16 cellular contexts compared by ENCODE assay signal in the genomic region with DNA sequence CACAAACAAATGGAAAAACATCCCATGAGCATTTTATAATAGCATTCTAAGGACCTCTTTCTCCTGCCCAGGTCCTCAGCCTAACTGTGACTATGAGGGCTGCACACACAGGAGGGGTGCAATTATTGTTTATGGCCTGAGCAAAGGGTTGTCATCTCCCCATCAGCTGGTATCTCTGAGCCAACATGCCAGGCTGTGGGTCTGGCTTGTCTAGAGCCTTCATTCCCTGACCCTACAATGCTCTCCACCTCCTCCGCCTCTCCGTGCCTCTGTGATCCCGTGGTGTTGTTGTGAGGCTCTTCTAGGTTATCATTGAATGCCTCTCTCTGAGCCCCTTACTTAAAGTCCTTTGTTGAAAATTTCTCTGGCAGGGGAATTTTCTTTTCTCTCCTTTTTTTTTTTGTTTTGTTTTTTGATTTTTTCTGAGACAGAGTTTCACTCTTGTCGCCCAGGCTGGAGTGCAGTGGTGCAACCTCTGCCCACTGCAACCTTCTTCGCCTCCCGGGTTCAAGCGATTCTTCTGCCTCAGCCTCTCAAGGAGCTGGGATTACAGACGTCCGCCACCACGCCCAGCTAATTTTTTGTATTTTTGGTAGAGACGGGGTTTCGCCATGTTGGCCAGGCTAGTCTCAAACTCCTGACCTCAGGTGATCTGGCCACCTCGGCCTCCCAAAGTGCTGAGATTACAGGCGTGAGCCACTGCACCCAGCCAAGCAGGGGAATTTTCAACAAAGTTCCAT.
A peak's percentile ranks its signal among the peaks of the same experiment; 100 is the strongest.
DNase-seq lines count a peak whose midpoint lies in the region; ATAC-seq and TF ChIP-seq lines count a peak whose summit lies in the region.
"Had no signal": no experiment of that assay in that cellular context is flagged by ENCODE, and none has a peak within 500 bp of the region (broad histone marks: within the 10 kb centered on the region; RNA-seq: fewer than 3 reads in every experiment).

No MANE protein-coding gene starts in this region.

- H3K4me2 ChIP-seq in IMR-90 (ENCODE audit: low read depth, low read length) = no peak overlapping the region
- no peak overlapping the region for H3K4me2 ChIP-seq in GM23338
- H3K4me2 ChIP-seq: KMS-11 had no signal

- TF ChIP-seq RAD21 in IMR-90 (IDR thresholded peaks at IDR 0.05; ENCODE audit: low read length) = no peak

- peaks cover 11% of the 10 kb centered on the region; the same call in 1 of the 2 replicates for H4K20me1 ChIP-seq in IMR-90 (ENCODE audit: insufficient read depth, low read length)
- 0 out of 2 replicates have a peak, but pooled peaks cover 2% of the 10 kb centered on the region for H4K20me1 ChIP-seq in GM23338 (replicated peaks; ENCODE audit: insufficient read depth)

- no peaks in the 10 kb centered on the region for H3K27me3 ChIP-seq in IMR-90 (ENCODE audit: control insufficient read depth, insufficient read depth, low read length)
- H3K27me3 ChIP-seq in adrenal gland = no peaks in the 10 kb centered on the region
- H3K27me3 ChIP-seq in GM23338 (ENCODE audit: insufficient read depth) = no peaks in the 10 kb centered on the region
- H3K27me3 ChIP-seq: cardiac muscle cell, left lung, suprapubic skin had no signal

- H3K36me3 Mint-ChIP-seq in stimulated activated effector memory CD8-positive, alpha-beta T cell treated with anti-CD3 and anti-CD28 coated beads, Interleukin-12 subunit alpha, Interleukin-12 subunit beta, amount 100 ng/mL, for 72 hours = peaks cover 43% of the 10 kb centered on the region
- peaks cover 11% of the 10 kb centered on the region for H3K36me3 Mint-ChIP-seq in activated CD4-positive, alpha-beta T cell treated with anti-CD3 and anti-CD28 coated beads, Interleukin-2, amount 10 ng/mL, durations not matched to agents 7 days and 5 days (ENCODE audit: low read depth)
- H3K36me3 Mint-ChIP-seq in GM23338 (ENCODE audit: low read depth) = peaks cover 7% of the 10 kb centered on the region; the same call in 2 of the 3 replicates

- no peak overlapping the region for H2BK20ac ChIP-seq in IMR-90 (ENCODE audit: low read depth, low read length)

- in situ Hi-C loops in IMR-90 (cut with MboI; ENCODE audit: low sequenced_read_pairs) = no loop called here

- H2BK120ac ChIP-seq in IMR-90 (ENCODE audit: low read depth, low read length) = no peak overlapping the region

- 0 out of 2 replicates have a peak, but pooled peaks cover 8% of the 10 kb centered on the region for H3F3A ChIP-seq in GM23338 (replicated peaks; ENCODE audit: low read depth)

- H3K4me3 Mint-ChIP-seq in stimulated activated effector memory CD8-positive, alpha-beta T cell treated with anti-CD3 and anti-CD28 coated beads, Interleukin-12 subunit alpha, Interleukin-12 subunit beta, amount 100 ng/mL, for 72 hours = no peak overlapping the region
- H3K4me3 Mint-ChIP-seq in activated CD4-positive, alpha-beta T cell treated with anti-CD3 and anti-CD28 coated beads, Interleukin-2, amount 10 ng/mL, durations not matched to agents 7 days and 5 days = no peak overlapping the region
- H3K4me3 Mint-ChIP-seq in GM23338 = no peak overlapping the region
- H3K4me3 Mint-ChIP-seq: activated naive CD8-positive, alpha-beta T cell treated with anti-CD3 and anti-CD28 coated beads, Interleukin-2, amount 10 ng/mL, durations not matched to agents 7 days and 5 days; activated T-cell treated with anti-CD3 and anti-CD28 coated beads, Interleukin-2, amount 50 U/mL, for 72 hours; T-helper 2 cell treated with Interferon-gamma antibody and Interleukin-4, amounts not matched to agents 5 μg/mL and 100 μg/mL, for 36 hours had no signal

- H3K4me1 ChIP-seq in IMR-90 (ENCODE audit: control insufficient read depth, insufficient read depth, low read length) = peaks cover 24% of the 10 kb centered on the region
- peaks cover 0 to 32% of the 10 kb centered on the region in 2 donors for H3K4me1 ChIP-seq in adrenal gland (replicated peaks in 1 of 2)
- H3K4me1 ChIP-seq in GM23338 (ENCODE audit: insufficient read depth) = peaks cover 28% of the 10 kb centered on the region

- no peak overlapping the region for H2AK9ac ChIP-seq in IMR-90 (replicated peaks; ENCODE audit: low read depth, low read length, poor library complexity)

- WGBS in IMR-90 (ENCODE audit: extremely low coverage in 2 of 2, insufficient read length in 1 of 2), 2 experiments = 88% methylated on average over 6 of the region's 14 CpGs; no CpG with 5 or more reads in 1 of the 2 experiments
- 91 to 98% (median 94%) methylated on average over 14 of the region's 14 CpGs for WGBS in adrenal gland, 4 donors

- CTCF ChIA-PET in IMR-90 (lab: Yijun Ruan, JAX) = no interaction called here
- CTCF ChIA-PET in activated CD4-positive, alpha-beta T cell treated with anti-CD3 and anti-CD28 coated beads, Interleukin-2, amount 10 ng/mL, durations not matched to agents 7 days and 5 days (lab: Charles Lee) = interaction anchor here (0.7 to 1.0 kb wide), 2 partner anchors 11 to 31 kb away, joined by 3 to 4 read pairs; no protein-coding TSS in a partner anchor

- dilution Hi-C loops in IMR-90 (cut with HindIII; ENCODE audit: low sequenced_read_pairs, unreplicated experiment) = no loop called here

- BruUV-seq in IMR-90 (replicated peaks; lab: Mats Ljungman, UMichigan) = no TSS peak

- H4K5ac ChIP-seq in IMR-90 (ENCODE audit: low read depth, low read length) = no peak overlapping the region

- POLR2A ChIA-PET in IMR-90 (lab: Charles Lee; ENCODE audit: unreplicated experiment) = no interaction called here
- POLR2A ChIA-PET in activated CD4-positive, alpha-beta T cell treated with anti-CD3 and anti-CD28 coated beads, Interleukin-2, amount 10 ng/mL, durations not matched to agents 7 days and 5 days (lab: Charles Lee) = no interaction called here

- peak overlapping the region; percentile 64; the same call in 1 of the 2 replicates for H2AK5ac ChIP-seq in IMR-90 (ENCODE audit: low read depth, low read length)

- H3K79me2 ChIP-seq in GM23338 (replicated peaks; ENCODE audit: insufficient read depth) = no peaks in the 10 kb centered on the region

- H4K8ac ChIP-seq in IMR-90 (ENCODE audit: low read depth in 2 of 2, low read length in 2 of 2) = no peak overlapping the region

- H3K14ac ChIP-seq in IMR-90 (replicated peaks; ENCODE audit: low read depth, low read length) = 0 out of 2 replicates have a peak overlapping the region, but pooled peaks have one; percentile 68

- H3K56ac ChIP-seq in IMR-90 (ENCODE audit: extremely low read depth, insufficient read depth, low read length) = no peak overlapping the region

- no peak overlapping the region for H4K91ac ChIP-seq in IMR-90 (ENCODE audit: insufficient read depth, low read depth, low read length)

- H3K4ac ChIP-seq in IMR-90 (ENCODE audit: low read depth, low read length) = peak overlapping the region; percentile 31; the same call in 1 of the 2 replicates

- H2BK5ac ChIP-seq in IMR-90 (ENCODE audit: low read depth, low read length, poor library complexity, severe bottlenecking) = no peak overlapping the region

- peaks cover 93% of the 10 kb centered on the region for H3K4me1 Mint-ChIP-seq in stimulated activated effector memory CD8-positive, alpha-beta T cell treated with anti-CD3 and anti-CD28 coated beads, Interleukin-12 subunit alpha, Interleukin-12 subunit beta, amount 100 ng/mL, for 72 hours
- peaks cover 11% of the 10 kb centered on the region for H3K4me1 Mint-ChIP-seq in activated CD4-positive, alpha-beta T cell treated with anti-CD3 and anti-CD28 coated beads, Interleukin-2, amount 10 ng/mL, durations not matched to agents 7 days and 5 days
- H3K4me1 Mint-ChIP-seq in GM23338 = peaks cover 36% of the 10 kb centered on the region

- DNase-seq in IMR-90 = no peak
- peak in 4 of 7 donors; percentile 1 to 39 (median 12) for DNase-seq in adrenal gland
- DNase-seq in mesenteric fat pad (ENCODE audit: low spot score) = peak; percentile 35
- peak in 1 of 2 donors; percentile 40 for DNase-seq in stimulated activated effector memory CD8-positive, alpha-beta T cell treated with anti-CD3 and anti-CD28 coated beads, Interleukin-12 subunit alpha, Interleukin-12 subunit beta, amount 100 ng/mL, for 72 hours (ENCODE audit: low spot score in 2 of 2)
- DNase-seq in activated CD4-positive, alpha-beta T cell treated with anti-CD3 and anti-CD28 coated beads, Interleukin-2, amount 10 ng/mL, durations not matched to agents 7 days and 5 days = no peak
- DNase-seq in GM23338 (ENCODE audit: low spot score) = no peak
- DNase-seq in NCI-H1092 (lab: John Stamatoyannopoulos, UW) = no peak
- DNase-seq: C1 segment of cervical spinal cord, SHP77 had no signal

- intact Hi-C loops in IMR-90 (cut with micrococcal nuclease) (no loop called here), adrenal gland (cut with DNase I) (no loop called here)

- TF ChIP-seq POLR2A in IMR-90 (IDR thresholded peaks at IDR 0.05; ENCODE audit: low read depth, low read length) = no peak
- no peak for TF ChIP-seq POLR2A in adrenal gland (IDR thresholded peaks at IDR 0.05)

- H3K27ac Mint-ChIP-seq in stimulated activated effector memory CD8-positive, alpha-beta T cell treated with anti-CD3 and anti-CD28 coated beads, Interleukin-12 subunit alpha, Interleukin-12 subunit beta, amount 100 ng/mL, for 72 hours = peak overlapping the region; percentile 63
- no peak overlapping the region for H3K27ac Mint-ChIP-seq in activated CD4-positive, alpha-beta T cell treated with anti-CD3 and anti-CD28 coated beads, Interleukin-2, amount 10 ng/mL, durations not matched to agents 7 days and 5 days
- no peak overlapping the region for H3K27ac Mint-ChIP-seq in GM23338
- H3K27ac Mint-ChIP-seq: activated naive CD8-positive, alpha-beta T cell treated with anti-CD3 and anti-CD28 coated beads, Interleukin-2, amount 10 ng/mL, durations not matched to agents 7 days and 5 days; activated T-cell treated with anti-CD3 and anti-CD28 coated beads, Interleukin-2, amount 50 U/mL, for 72 hours; T-helper 2 cell treated with Interferon-gamma antibody and Interleukin-4, amounts not matched to agents 5 μg/mL and 100 μg/mL, for 36 hours had no signal

- no peak overlapping the region for H3K9ac ChIP-seq in IMR-90 (ENCODE audit: low read depth, low read length)
- H3K9ac ChIP-seq: KMS-11 had no signal

- no peaks in the 10 kb centered on the region for H3K9me3 Mint-ChIP-seq in stimulated activated effector memory CD8-positive, alpha-beta T cell treated with anti-CD3 and anti-CD28 coated beads, Interleukin-12 subunit alpha, Interleukin-12 subunit beta, amount 100 ng/mL, for 72 hours
- H3K9me3 Mint-ChIP-seq in activated CD4-positive, alpha-beta T cell treated with anti-CD3 and anti-CD28 coated beads, Interleukin-2, amount 10 ng/mL, durations not matched to agents 7 days and 5 days = peaks cover 2% of the 10 kb centered on the region
- H3K9me3 Mint-ChIP-seq in GM23338 = peaks cover 8% of the 10 kb centered on the region; the same call in 2 of the 3 replicates
- H3K9me3 Mint-ChIP-seq: activated T-cell treated with anti-CD3 and anti-CD28 coated beads, Interleukin-2, amount 50 U/mL, for 72 hours; T-helper 2 cell treated with Interferon-gamma antibody and Interleukin-4, amounts not matched to agents 5 μg/mL and 100 μg/mL, for 36 hours had no signal

- no peak overlapping the region for H2BK15ac ChIP-seq in IMR-90 (ENCODE audit: low read depth, low read length)

- no peak overlapping the region for H3K23ac ChIP-seq in IMR-90 (ENCODE audit: low read depth, low read length)

- H2AFZ ChIP-seq in IMR-90 (replicated peaks; ENCODE audit: low read length, poor library complexity) = no peak overlapping the region
- H2AFZ ChIP-seq in GM23338 = no peak overlapping the region

- H3K9me3 ChIP-seq in IMR-90 (ENCODE audit: control insufficient read depth, insufficient read depth, low read length) (no peaks in the 10 kb centered on the region), adrenal gland (replicated peaks in 1 of 3) (no peaks in the 10 kb centered on the region)
- H3K9me3 ChIP-seq: left lung, suprapubic skin had no signal

- no peaks in the 10 kb centered on the region for H3K9me2 ChIP-seq in GM23338 (ENCODE audit: insufficient read depth)

- peaks cover 10% of the 10 kb centered on the region for H3K27me3 Mint-ChIP-seq in activated CD4-positive, alpha-beta T cell treated with anti-CD3 and anti-CD28 coated beads, Interleukin-2, amount 10 ng/mL, durations not matched to agents 7 days and 5 days
- H3K27me3 Mint-ChIP-seq in GM23338 (ENCODE audit: insufficient read depth, low read depth, poor library complexity) = peaks cover 17% of the 10 kb centered on the region
- H3K27me3 Mint-ChIP-seq: activated naive CD8-positive, alpha-beta T cell treated with anti-CD3 and anti-CD28 coated beads, Interleukin-2, amount 10 ng/mL, durations not matched to agents 7 days and 5 days had no signal

- no peak overlapping the region for H3K27ac ChIP-seq in IMR-90 (ENCODE audit: insufficient read depth, low read length)
- peak overlapping the region in 1 of 5 donors; percentile 81 for H3K27ac ChIP-seq in adrenal gland
- H3K27ac ChIP-seq in GM23338 (ENCODE audit: low read depth) = no peak overlapping the region
- H3K27ac ChIP-seq: KMS-11, left lung, suprapubic skin had no signal

- no peak for ATAC-seq in IMR-90 (ENCODE audit: low read depth)
- ATAC-seq in stimulated activated effector memory CD8-positive, alpha-beta T cell treated with anti-CD3 and anti-CD28 coated beads, Interleukin-12 subunit alpha, Interleukin-12 subunit beta, amount 100 ng/mL, for 72 hours = no peak
- ATAC-seq in GM23338 = no peak
- ATAC-seq: activated T-cell treated with anti-CD3 and anti-CD28 coated beads, Interleukin-2, amount 50 U/mL, for 72 hours; left lung had no signal

- H3K4me3 ChIP-seq in IMR-90 (ENCODE audit: insufficient read depth, low read depth, low read length) (no peak overlapping the region), adrenal gland (no peak overlapping the region), GM23338 (no peak overlapping the region)
- H3K4me3 ChIP-seq: cardiac muscle cell, left lung, suprapubic skin had no signal

- H3K18ac ChIP-seq in IMR-90 (ENCODE audit: low read depth, low read length) = no peak overlapping the region

- TF ChIP-seq CTCF in IMR-90 (conservative IDR thresholded peaks at IDR 0.05; ENCODE audit: low read depth, low read length) (no peak), adrenal gland (IDR thresholded peaks at IDR 0.05) (no peak), GM23338 (conservative IDR thresholded peaks at IDR 0.05; ENCODE audit: low read depth in 2 of 2) (no peak)

- H3K9me1 ChIP-seq in IMR-90 (ENCODE audit: insufficient read depth, low read length) = peaks cover 26% of the 10 kb centered on the region

- H3K79me1 ChIP-seq in IMR-90 (ENCODE audit: low read depth in 1 of 2, low read length in 2 of 2) = peaks cover 7 to 62% of the 10 kb centered on the region in 2 experiments

- H3K36me3 ChIP-seq in IMR-90 (ENCODE audit: control insufficient read depth, insufficient read depth, low read length) (peaks cover 21% of the 10 kb centered on the region), adrenal gland (replicated peaks in 1 of 2) (peaks cover 0 to 9% of the 10 kb centered on the region in 2 donors), GM23338 (ENCODE audit: insufficient read depth) (no peaks in the 10 kb centered on the region)
- H3K36me3 ChIP-seq: cardiac muscle cell had no signal

Comparison
In these comparisons a context has a peak if more than half of its experiments do, and no peak if none do; other contexts are left out.
1. DNase-seq: peak in adrenal gland (4 of 7) and mesenteric fat pad (single experiment); none in IMR-90 (single experiment), activated CD4-positive, alpha-beta T cell treated with anti-CD3 and anti-CD28 coated beads, Interleukin-2, amount 10 ng/mL, durations not matched to agents 7 days and 5 days (single experiment), GM23338 (single experiment) and NCI-H1092 (single experiment).